25 cellular contexts compared by ENCODE assay signal in genomic region chr12:129635003-129635685, GRCh38.
"Had no signal": no experiment of that assay in that cellular context is flagged by ENCODE, and none has a peak within 500 bp of the region (broad histone marks: within the 10 kb centered on the region; RNA-seq: fewer than 3 reads in every experiment).

No MANE protein-coding gene starts in this region.

- H2AFZ ChIP-seq: hepatocyte had no signal

- H3K27ac ChIP-seq: dorsolateral prefrontal cortex, epithelial cell of prostate, foreskin keratinocyte, hepatocyte, left lung, upper lobe of right lung had no signal

- H3K4me3 Mint-ChIP-seq: activated CD4-positive, alpha-beta T cell treated with anti-CD3 and anti-CD28 coated beads, Interleukin-2, amount 10 ng/mL, durations not matched to agents 7 days and 5 days; activated CD8-positive, alpha-beta T cell treated with anti-CD3 and anti-CD28 coated beads, Interleukin-2, amount 10 ng/mL, durations not matched to agents 7 days and 5 days; activated naive CD4-positive, alpha-beta T cell treated with anti-CD3 and anti-CD28 coated beads for 36 hours; activated T-cell treated with anti-CD3 and anti-CD28 coated beads, Interleukin-2, amount 50 U/mL, for 24 hours; nephron had no signal

- H3K79me2 ChIP-seq: hepatocyte had no signal

- H3K36me3 Mint-ChIP-seq: brain had no signal

- ATAC-seq: activated CD8-positive, alpha-beta T cell treated with anti-CD3 and anti-CD28 coated beads, Interleukin-2, amount 10 ng/mL, durations not matched to agents 7 days and 5 days; foreskin keratinocyte; left lung; upper lobe of right lung had no signal

- H3K4me1 Mint-ChIP-seq: activated CD4-positive, alpha-beta T cell treated with anti-CD3 and anti-CD28 coated beads, Interleukin-2, amount 10 ng/mL, durations not matched to agents 7 days and 5 days had no signal

- H3K9me3 Mint-ChIP-seq: activated CD4-positive, alpha-beta T cell treated with anti-CD3 and anti-CD28 coated beads, Interleukin-2, amount 10 ng/mL, durations not matched to agents 7 days and 5 days; activated T-cell treated with anti-CD3 and anti-CD28 coated beads, Interleukin-2, amount 50 U/mL, for 24 hours; activated T-helper 2 cell treated with anti-CD3 and anti-CD28 coated beads, Interferon-gamma antibody, Interleukin-2, Interleukin-4, amounts not matched to agents 10 μg/mL and 5 μg/mL and 100 μg/mL, durations not matched to agents 14 hours and 24 hours and 36 hours; nephron had no signal

- H3K27me3 Mint-ChIP-seq: activated CD4-positive, alpha-beta T cell treated with anti-CD3 and anti-CD28 coated beads, Interleukin-2, amount 10 ng/mL, durations not matched to agents 7 days and 5 days; activated T-cell treated with anti-CD3 and anti-CD28 coated beads, Interleukin-2, amount 50 U/mL, for 24 hours had no signal

- H3K4me3 ChIP-seq: dorsolateral prefrontal cortex, hepatocyte, left lung, upper lobe of right lung had no signal

- H3K4me2 ChIP-seq: hepatocyte had no signal

- H3K4me1 ChIP-seq: foreskin keratinocyte, left lung, upper lobe of right lung had no signal

- H3K27ac Mint-ChIP-seq: activated CD4-positive, alpha-beta T cell treated with anti-CD3 and anti-CD28 coated beads, Interleukin-2, amount 10 ng/mL, durations not matched to agents 7 days and 5 days; activated CD8-positive, alpha-beta T cell treated with anti-CD3 and anti-CD28 coated beads, Interleukin-2, amount 10 ng/mL, durations not matched to agents 7 days and 5 days; activated naive CD4-positive, alpha-beta T cell treated with anti-CD3 and anti-CD28 coated beads for 36 hours; activated T-cell treated with anti-CD3 and anti-CD28 coated beads, Interleukin-2, amount 50 U/mL, for 24 hours; activated T-helper 2 cell treated with anti-CD3 and anti-CD28 coated beads, Interferon-gamma antibody, Interleukin-2, Interleukin-4, amounts not matched to agents 10 μg/mL and 5 μg/mL and 100 μg/mL, durations not matched to agents 14 hours and 24 hours and 36 hours; brain; nephron had no signal

- H3K36me3 ChIP-seq: left lung, upper lobe of right lung had no signal

- H3K27me3 ChIP-seq: dorsolateral prefrontal cortex, foreskin keratinocyte, hepatocyte, left lung, upper lobe of right lung had no signal

- H3K9me3 ChIP-seq: left lung, upper lobe of right lung had no signal

- DNase-seq: activated CD4-positive, alpha-beta T cell treated with anti-CD3 and anti-CD28 coated beads, Interleukin-2, amount 10 ng/mL, durations not matched to agents 7 days and 5 days; activated CD4-positive, CD25-positive, alpha-beta regulatory T cell; activated CD8-positive, alpha-beta T cell treated with anti-CD3 and anti-CD28 coated beads, Interleukin-2, amount 10 ng/mL, durations not matched to agents 7 days and 5 days; activated naive CD4-positive, alpha-beta T cell treated with anti-CD3 and anti-CD28 coated beads for 36 hours; activated T-cell treated with anti-CD3 and anti-CD28 coated beads, Interleukin-2, amount 50 U/mL, for 24 hours; central memory CD4-positive, alpha-beta T cell; dorsolateral prefrontal cortex; foreskin keratinocyte; kidney; left lung; midbrain; occipital lobe; posterior cingulate gyrus; retina; stimulated activated CD4-positive, alpha-beta T cell treated with anti-CD3 and anti-CD28 coated beads, Interleukin-12 subunit alpha, Interleukin-12 subunit beta, amount 100 ng/mL, for 4 hours; stimulated activated CD4-positive, alpha-beta T cell treated with anti-CD3 and anti-CD28 coated beads, Interleukin-1b, Interleukin-23, amount 100 ng/mL, for 48 hours; stimulated activated CD8-positive, alpha-beta memory T cell treated with anti-CD3 and anti-CD28 coated beads, Interleukin-4, amount 100 ng/mL, for 48 hours; stimulated activated naive CD4-positive, alpha-beta T cell; upper lobe of right lung had no signal

- FAIRE-seq: colon had no signal
